Comparison of ENCODE assay signal across 8 cellular contexts in genomic region chr6:3230275-3231212, GRCh38. TPM values are rescaled to one million over a fixed set of nuclear protein-coding genes. Genes with fewer than 3 reads are reported as not detected.
DNase-seq lines count a peak whose midpoint lies in the region; ATAC-seq and TF ChIP-seq lines count a peak whose summit lies in the region.

No MANE protein-coding gene starts in this region.

- H3K79me2 ChIP-seq in Karpas-422 (ENCODE audit: low read length) = no peaks in the 10 kb centered on the region

- H4K20me1 ChIP-seq in Karpas-422 (ENCODE audit: insufficient read depth, low read depth, low read length) = no peaks in the 10 kb centered on the region

- TF ChIP-seq CTCF in GM13977 (IDR thresholded peaks at IDR 0.05; ENCODE audit: extremely low read depth, insufficient read depth, missing control alignments) = no peak
- no peak for TF ChIP-seq CTCF in colonic mucosa (IDR thresholded peaks at IDR 0.05)

- no peaks in the 10 kb centered on the region for H3K9me3 ChIP-seq in colonic mucosa
- H3K9me3 ChIP-seq in aorta (ENCODE audit: control insufficient read depth, low read length) = no peaks in the 10 kb centered on the region
- no peaks in the 10 kb centered on the region for H3K9me3 ChIP-seq in Karpas-422 (ENCODE audit: low read length)

- H3K4me2 ChIP-seq in Karpas-422 (ENCODE audit: low read depth, low read length, poor library complexity, severe bottlenecking) = no peak overlapping the region

- H3K9ac ChIP-seq in colonic mucosa (ENCODE audit: low read depth in 2 of 2, low read length in 2 of 2) (peak overlapping the region in 1 of 2 donors; percentile 54), Karpas-422 (ENCODE audit: low read length) (no peak overlapping the region)

- intact Hi-C loops in colonic mucosa (cut with DNase I) = no loop called here
- intact Hi-C loops in aorta (cut with DNase I) = loop anchor here (5.0 kb wide), 2 partner anchors 68 to 73 kb away; partner anchors contain the start of gene TUBB2A (in 1 of the 2)

- peak overlapping the region; percentile 41 for H3K4me3 ChIP-seq in colonic mucosa
- peak overlapping the region; percentile 9 to 29 for H3K4me3 ChIP-seq in aorta (ENCODE audit: low read length in 2 of 2)
- no peak overlapping the region for H3K4me3 ChIP-seq in Karpas-422 (ENCODE audit: low read length)

- in situ Hi-C loops in GM13977 (cut with MboI; ENCODE audit: low pct_unique_long_range_greater_than_20kb, low sequenced_read_pairs, unreplicated experiment) = no loop called here

- H3K4me1 ChIP-seq in colonic mucosa (peaks cover 26% of the 10 kb centered on the region), aorta (ENCODE audit: control insufficient read depth in 1 of 2, insufficient read depth in 2 of 2, low read length in 2 of 2) (no peaks in the 10 kb centered on the region), Karpas-422 (ENCODE audit: low read length) (peaks cover 3% of the 10 kb centered on the region)

- no peak overlapping the region for H2AFZ ChIP-seq in Karpas-422 (ENCODE audit: low read length)

- DNase-seq in GM13977 (ENCODE audit: low spot score) = peak; percentile 53
- DNase-seq in NCI-H510A treated with DMSO at 0.1 percent for 48 hours (lab: John Stamatoyannopoulos, UW) = peak; percentile 40
- DNase-seq in colonic mucosa = no peak
- DNase-seq in midbrain (lab: John Stamatoyannopoulos, UW) = peak; percentile 61
- no peak for DNase-seq in aorta
- no peak for DNase-seq in Karpas-422
- no peak for DNase-seq in activated CD4-positive, alpha-beta T cell treated with anti-CD3 and anti-CD28 coated beads for 1 hour

- H3K36me3 ChIP-seq in colonic mucosa = no peaks in the 10 kb centered on the region
- H3K36me3 ChIP-seq in aorta (ENCODE audit: control insufficient read depth in 1 of 2, insufficient read depth in 2 of 2, low read length in 1 of 2) = no peaks in the 10 kb centered on the region
- no peaks in the 10 kb centered on the region for H3K36me3 ChIP-seq in Karpas-422 (ENCODE audit: insufficient read depth, low read length)

- H3K27me3 ChIP-seq in colonic mucosa (peaks cover 84% of the 10 kb centered on the region), aorta (ENCODE audit: control insufficient read depth in 1 of 2, insufficient read depth in 2 of 2, low read length in 1 of 2) (peaks cover 0 to 2% of the 10 kb centered on the region in 2 donors), Karpas-422 (ENCODE audit: low read length) (no peaks in the 10 kb centered on the region)

- H3K27ac ChIP-seq in colonic mucosa (no peak overlapping the region), aorta (ENCODE audit: low read depth in 1 of 2, low read length in 2 of 2) (no peak overlapping the region), Karpas-422 (ENCODE audit: low read length) (no peak overlapping the region)

- no peaks in the 10 kb centered on the region for H3K9me2 ChIP-seq in Karpas-422 (replicated peaks; ENCODE audit: insufficient read depth, low read length)

- ATAC-seq in aorta (ENCODE audit: low FRiP score) = no peak
- no peak for ATAC-seq in GM19328 (IDR thresholded peaks at IDR 0.05; ENCODE audit: unreplicated experiment)

- 13 to 14% methylated on average over 19 of the region's 19 CpGs for WGBS in aorta, 2 donors

RNA-seq across cellular contexts. Expression of gene TUBB2B, which starts 3.1 kb away (rescaled TPM):
- total RNA-seq in colonic mucosa (1 to 10 TPM; 2.3 to 5.8 TPM), aorta (1 to 10 TPM; 5.6 to 6.3 TPM)
- 1 to 10 TPM; 2.8 to 4.3 TPM for polyA plus RNA-seq in aorta
- 0.34 TPM in 1 of 2 replicates, not detected in the other for total RNA-seq in Karpas-422 (2014; rRNA removed; shearing (Covaris generic); ENCODE audit: low replicate concordance)

RNA-seq across cellular contexts. Expression of gene PSMG4, which starts 28.2 kb away (rescaled TPM):
- total RNA-seq in colonic mucosa (10 to 100 TPM; 10.0 to 21.6 TPM), aorta (10 to 100 TPM; 12.0 to 24.3 TPM)
- polyA plus RNA-seq in aorta = 10 to 100 TPM; 27.7 to 38.2 TPM
- total RNA-seq in Karpas-422 (2014; rRNA removed; shearing (Covaris generic); ENCODE audit: low replicate concordance) = 42.3 and 90.4 TPM in 2 replicates

Comparison
In these comparisons a context has a peak if more than half of its experiments do, and no peak if none do; other contexts are left out.
1. DNase-seq: peak in GM13977 (single experiment), NCI-H510A treated with DMSO at 0.1 percent for 48 hours (single experiment) and midbrain (single experiment); none in colonic mucosa (single experiment), aorta (0 of 2), Karpas-422 (single experiment) and activated CD4-positive, alpha-beta T cell treated with anti-CD3 and anti-CD28 coated beads for 1 hour (single experiment).